9 cellular contexts compared by ENCODE assay signal in the genomic region with DNA sequence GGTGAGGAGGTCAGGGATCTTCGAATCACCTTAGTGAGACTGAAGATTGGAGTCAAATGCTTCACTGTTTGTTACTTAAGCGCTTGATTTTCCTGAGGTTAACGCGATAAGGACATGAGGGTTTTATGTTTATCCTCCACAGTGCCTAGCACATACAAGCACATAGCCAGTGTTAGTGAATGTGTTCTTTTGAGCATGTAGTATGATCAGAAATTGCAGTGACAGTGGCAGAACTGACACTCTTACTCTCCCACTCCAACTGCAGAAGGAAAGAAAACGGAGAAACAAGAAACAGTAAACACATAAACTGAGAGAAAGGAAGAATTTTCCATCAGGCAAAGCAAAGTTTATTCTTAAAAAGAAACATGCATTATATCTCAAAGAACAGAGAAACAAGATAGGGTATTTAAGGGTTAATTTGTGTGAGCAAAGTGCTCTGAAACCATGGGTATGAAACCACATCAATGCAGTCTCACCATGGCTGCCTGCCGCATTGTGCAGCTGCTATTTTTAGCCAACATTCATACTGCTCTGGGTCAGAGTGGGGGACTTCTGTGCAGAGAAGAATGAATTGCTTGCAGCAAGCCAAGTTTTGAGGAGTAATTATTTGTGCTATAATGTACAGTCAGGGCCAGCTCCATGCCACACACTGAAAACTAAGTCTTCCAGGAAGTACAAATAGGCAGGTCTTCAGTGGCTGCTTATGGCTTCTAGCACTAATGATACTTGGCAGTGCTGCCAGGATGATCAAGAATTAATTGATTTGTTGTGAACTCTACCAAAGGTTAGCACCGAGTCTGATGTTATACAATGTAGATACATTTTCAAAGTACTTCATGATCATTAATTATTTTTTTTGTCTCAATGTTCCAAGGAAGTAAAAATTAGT.
DNase-seq lines count a peak whose midpoint lies in the region; ATAC-seq and FAIRE-seq lines count a peak whose summit lies in the region.
"Had no signal": no experiment of that assay in that cellular context is flagged by ENCODE, and none has a peak within 500 bp of the region (broad histone marks: within the 10 kb centered on the region; RNA-seq: fewer than 3 reads in every experiment).

No MANE protein-coding gene starts in this region.

- DNase-seq in HT1080 (ENCODE audit: low read depth) (peak; percentile 40), brain pericyte (ENCODE audit: low read depth, low spot score) (peak; percentile 31), urothelium cell line (ENCODE audit: low spot score) (peak; percentile 66), MV-4-11 (lab: John Stamatoyannopoulos, UW) (no peak), Ammon's horn (ENCODE audit: low spot score) (no peak)
- DNase-seq in stimulated activated CD4-positive, alpha-beta T cell treated with anti-CD3 and anti-CD28 coated beads, Interleukin-2, amount 100 ng/mL, for 48 hours, result no peak
- DNase-seq: lower lobe of right lung had no signal

- ATAC-seq in GM18499 (IDR thresholded peaks at IDR 0.05; ENCODE audit: insufficient read depth, unreplicated experiment) (peak; percentile 100), GM21528 (IDR thresholded peaks at IDR 0.05; ENCODE audit: low FRiP score, unreplicated experiment) (peak; percentile 99)

- FAIRE-seq in urothelium cell line (lab: Jason Lieb, UNC), result peak; percentile 48

Comparison
In these comparisons a context has a peak if more than half of its experiments do, and no peak if none do; other contexts are left out.
1. DNase-seq: peak in HT1080 (single experiment), brain pericyte (single experiment) and urothelium cell line (single experiment); none in MV-4-11 (single experiment), Ammon's horn (single experiment) and stimulated activated CD4-positive, alpha-beta T cell treated with anti-CD3 and anti-CD28 coated beads, Interleukin-2, amount 100 ng/mL, for 48 hours (0 of 2).